ENCODE assay signal across 8 cellular contexts in genomic region chr17:74569392-74570003, GRCh38. TPM values are rescaled to one million over a fixed set of nuclear protein-coding genes. Genes with fewer than 3 reads are reported as not detected.
A peak's percentile ranks its signal among the peaks of the same experiment; 100 is the strongest.
DNase-seq lines count a peak whose midpoint lies in the region; ATAC-seq and TF ChIP-seq lines count a peak whose summit lies in the region.

No MANE protein-coding gene starts in this region.

- no peaks in the 10 kb centered on the region for H3K27me3 ChIP-seq in adrenal gland
- peaks cover 0 to 47% of the 10 kb centered on the region in 2 donors for H3K27me3 ChIP-seq in left lung

- H3K9me3 ChIP-seq in adrenal gland (replicated peaks in 1 of 3), result no peaks in the 10 kb centered on the region
- no peaks in the 10 kb centered on the region for H3K9me3 ChIP-seq in left lung

- no peak overlapping the region for H3K27ac ChIP-seq in adrenal gland
- peak overlapping the region in 1 of 2 donors; percentile 56 for H3K27ac ChIP-seq in left lung

- H3K4me1 ChIP-seq in adrenal gland (replicated peaks in 1 of 2) (peaks cover 0 to 3% of the 10 kb centered on the region in 2 donors), left lung (peaks cover 0 to 36% of the 10 kb centered on the region in 2 donors)

- TF ChIP-seq CTCF in adrenal gland (IDR thresholded peaks at IDR 0.05), result no peak
- TF ChIP-seq CTCF in left lung (IDR thresholded peaks at IDR 0.05), result no peak
- no peak for TF ChIP-seq CTCF in GM10266 (IDR thresholded peaks at IDR 0.05; ENCODE audit: control insufficient read depth, insufficient read depth, low read depth, missing control alignments)

- peak; percentile 78 for ATAC-seq in left lung
- ATAC-seq in HG02885 (IDR thresholded peaks at IDR 0.05; ENCODE audit: poor library complexity, unreplicated experiment), result no peak
- ATAC-seq in GM18505 (IDR thresholded peaks at IDR 0.05; ENCODE audit: unreplicated experiment), result no peak
- ATAC-seq in HG02973 (IDR thresholded peaks at IDR 0.05; ENCODE audit: unreplicated experiment), result no peak

- intact Hi-C loops in adrenal gland (cut with DNase I), result no loop called here
- intact Hi-C loops in left lung (cut with DNase I), result no loop called here

- no peak for TF ChIP-seq POLR2A in adrenal gland (IDR thresholded peaks at IDR 0.05)
- no peak for TF ChIP-seq POLR2A in GM18505 (IDR thresholded peaks at IDR 0.05; ENCODE audit: borderline replicate concordance, extremely low read depth, insufficient read depth, insufficient read length)

- H3K4me3 ChIP-seq in adrenal gland (no peak overlapping the region), left lung (no peak overlapping the region)

- 44 to 56% (median 50%) methylated on average over 23 to 26 of the region's 26 CpGs for WGBS in adrenal gland, 4 donors

- H3K36me3 ChIP-seq in adrenal gland (replicated peaks in 1 of 2) (no peaks in the 10 kb centered on the region), left lung (no peaks in the 10 kb centered on the region)

- DNase-seq in COLO829 (ENCODE audit: low spot score) (peak; percentile 8), LHCN-M2 (ENCODE audit: low read depth) (peak; percentile 61), adrenal gland (peak; percentile 30 to 82 (median 71)), left lung (peak in 1 of 2 donors; percentile 91), GM10266 (ENCODE audit: extremely low spot score) (no peak)

RNA-seq across cellular contexts. Expression of gene CD300H, which starts 2.2 kb away (rescaled TPM):
- total RNA-seq in LHCN-M2 (2014; rRNA removed), result not detected in 2 replicates
- not detected for polyA plus RNA-seq in LHCN-M2 (2012)
- not detected for total RNA-seq in adrenal gland
- polyA plus RNA-seq in adrenal gland, result not detected
- under 1 TPM in 1 of 2 donors, not detected in 1; 0.76 TPM for total RNA-seq in left lung

RNA-seq across cellular contexts. Expression of gene CD300LD, which starts 22.6 kb away (rescaled TPM):
- total RNA-seq in LHCN-M2 (2014; rRNA removed) (not detected in 2 replicates), adrenal gland (not detected), left lung (under 1 TPM in 1 of 2 donors, not detected in 1; 0.29 TPM)
- polyA plus RNA-seq in LHCN-M2 (2012), result not detected
- polyA plus RNA-seq in adrenal gland, result not detected

RNA-seq across cellular contexts. Expression of gene CD300C, which starts 23.6 kb away (rescaled TPM):
- not detected in 2 replicates for total RNA-seq in LHCN-M2 (2014; rRNA removed)
- not detected for polyA plus RNA-seq in LHCN-M2 (2012)
- total RNA-seq in adrenal gland, result 1 to 10 TPM in 7 of 8 donors, not detected in 1; 2.1 to 4.5 (median 2.6) TPM
- polyA plus RNA-seq in adrenal gland, result 1 to 10 TPM in 2 of 3 donors, under 1 TPM in 1; 0.64 to 1.2 (median 1.0) TPM
- total RNA-seq in left lung, result 10 to 100 TPM in 1 of 2 donors, 1 to 10 TPM in 1; 6.6 to 11.0 TPM

RNA-seq across cellular contexts. Expression of gene CD300LB, which starts 38.2 kb away (rescaled TPM):
- not detected in 2 replicates for total RNA-seq in LHCN-M2 (2014; rRNA removed)
- not detected for polyA plus RNA-seq in LHCN-M2 (2012)
- total RNA-seq in adrenal gland, result under 1 TPM in 7 of 8 donors, not detected in 1; 0.18 to 0.95 (median 0.28) TPM
- polyA plus RNA-seq in adrenal gland, result under 1 TPM; 0.24 to 0.40 (median 0.30) TPM
- 1 to 10 TPM in 1 of 2 donors, under 1 TPM in 1; 0.58 to 1.6 TPM for total RNA-seq in left lung

RNA-seq across cellular contexts. Expression of gene CD300E, which starts 54.0 kb away (rescaled TPM):
- total RNA-seq in LHCN-M2 (2014; rRNA removed), result not detected in 2 replicates
- not detected for polyA plus RNA-seq in LHCN-M2 (2012)
- under 1 TPM in 7 of 8 donors, not detected in 1; 0.06 to 0.96 (median 0.24) TPM for total RNA-seq in adrenal gland
- 1 to 10 TPM in 2 of 3 donors, under 1 TPM in 1; 0.71 to 2.4 (median 1.5) TPM for polyA plus RNA-seq in adrenal gland
- total RNA-seq in left lung, result 10 to 100 TPM in 1 of 2 donors, 1 to 10 TPM in 1; 3.2 to 28.7 TPM
